In genomic region chr17:27533874-27534815, GRCh38 we compare ENCODE assay signal across 13 cellular contexts.
DNase-seq lines count a peak whose midpoint lies in the region; ATAC-seq and TF ChIP-seq lines count a peak whose summit lies in the region.
"Had no signal": no experiment of that assay in that cellular context is flagged by ENCODE, and none has a peak within 500 bp of the region (broad histone marks: within the 10 kb centered on the region; RNA-seq: fewer than 3 reads in every experiment).

No MANE protein-coding gene starts in this region.

- no peaks in the 10 kb centered on the region for H3K27me3 ChIP-seq in AG04450 (ENCODE audit: control insufficient read depth, insufficient read depth, low read length)

- no peak overlapping the region for H3K4me3 Mint-ChIP-seq in mesothelial cell of epicardium
- H3K4me3 Mint-ChIP-seq: activated naive CD8-positive, alpha-beta T cell treated with anti-CD3 and anti-CD28 coated beads, Interleukin-2, amount 10 ng/mL, durations not matched to agents 7 days and 5 days; CD4-positive, alpha-beta memory T cell had no signal

- DNase-seq in AG04450 (ENCODE audit: low read depth, low spot score) (peak; percentile 90), LoVo (ENCODE audit: low spot score) (peak; percentile 54), dedifferentiated amniotic fluid mesenchymal stem cell (ENCODE audit: extremely low spot score) (peak; percentile 84), mesothelial cell of epicardium (ENCODE audit: low spot score in 2 of 2, unreplicated experiment in 2 of 2) (no peak), NOMO-1 treated with DMSO at 0.1 percent for 48 hours (lab: John Stamatoyannopoulos, UW; ENCODE audit: unreplicated experiment) (no peak), NCI-H345 (lab: John Stamatoyannopoulos, UW) (no peak), HT-29 (ENCODE audit: low spot score) (no peak)
- DNase-seq: activated CD4-positive, alpha-beta T cell treated with anti-CD3 and anti-CD28 coated beads, Interleukin-2, amount 50 U/mL, for 1 hour; activated naive CD8-positive, alpha-beta T cell treated with anti-CD3 and anti-CD28 coated beads, Interleukin-2, amount 10 ng/mL, durations not matched to agents 7 days and 5 days; CD4-positive, alpha-beta memory T cell; hypothalamus had no signal

- H3K27me3 Mint-ChIP-seq in mesothelial cell of epicardium (ENCODE audit: low read depth) = no peaks in the 10 kb centered on the region
- H3K27me3 Mint-ChIP-seq: activated naive CD8-positive, alpha-beta T cell treated with anti-CD3 and anti-CD28 coated beads, Interleukin-2, amount 10 ng/mL, durations not matched to agents 7 days and 5 days; CD4-positive, alpha-beta memory T cell had no signal

- H3K9me3 Mint-ChIP-seq in mesothelial cell of epicardium = no peaks in the 10 kb centered on the region
- H3K9me3 Mint-ChIP-seq: activated naive CD8-positive, alpha-beta T cell treated with anti-CD3 and anti-CD28 coated beads, Interleukin-2, amount 10 ng/mL, durations not matched to agents 7 days and 5 days; CD4-positive, alpha-beta memory T cell had no signal

- no peak overlapping the region for H3K4me3 ChIP-seq in AG04450 (ENCODE audit: low read depth, low read length)

- H3K27ac Mint-ChIP-seq in mesothelial cell of epicardium = peak overlapping the region; percentile 82
- H3K27ac Mint-ChIP-seq: activated naive CD8-positive, alpha-beta T cell treated with anti-CD3 and anti-CD28 coated beads, Interleukin-2, amount 10 ng/mL, durations not matched to agents 7 days and 5 days had no signal

- H3K9me3 ChIP-seq in AG04450 (ENCODE audit: control insufficient read depth, insufficient read depth, low read length) = no peaks in the 10 kb centered on the region

- POLR2A ChIA-PET in AG04450 (lab: Yijun Ruan, JAX) = interaction anchor here (0.6 to 1.9 kb wide), 8 partner anchors 12 to 96 kb away, joined by 3 to 6 read pairs (median 4); no protein-coding TSS in a partner anchor

- peaks cover 57% of the 10 kb centered on the region for H3K4me1 Mint-ChIP-seq in mesothelial cell of epicardium

- CTCF ChIA-PET in AG04450 (lab: Charles Lee) = interaction anchor here (0.6 kb wide), 1 partner anchor 12 kb away, joined by 3 read pairs; no protein-coding TSS in a partner anchor

- TF ChIP-seq CTCF in AG04450 (IDR thresholded peaks at IDR 0.05; ENCODE audit: low read depth, low read length) (peak; percentile 22; the same call in 1 of the 2 replicates), mesothelial cell of epicardium (IDR thresholded peaks at IDR 0.05; ENCODE audit: unreplicated experiment) (no peak)

- H3K36me3 Mint-ChIP-seq in mesothelial cell of epicardium = no peaks in the 10 kb centered on the region
- H3K36me3 Mint-ChIP-seq: CD4-positive, alpha-beta memory T cell had no signal

- ATAC-seq in GM19324 (IDR thresholded peaks at IDR 0.05; ENCODE audit: low FRiP score, unreplicated experiment) = no peak

- peak overlapping the region; percentile 94 for H3K27ac ChIP-seq in AG04450 (ENCODE audit: low read depth, low read length)
- H3K27ac ChIP-seq: parathyroid adenoma had no signal

Comparison
In these comparisons a context has a peak if more than half of its experiments do, and no peak if none do; other contexts are left out.
1. DNase-seq: peak in AG04450 (single experiment), LoVo (single experiment) and dedifferentiated amniotic fluid mesenchymal stem cell (single experiment); none in mesothelial cell of epicardium (0 of 2), NOMO-1 treated with DMSO at 0.1 percent for 48 hours (single experiment), NCI-H345 (single experiment) and HT-29 (single experiment).